ENCODE assay signal across 7 cellular contexts in genomic region chr17:57025876-57026275, GRCh38.
"Had no signal": no experiment of that assay in that cellular context is flagged by ENCODE, and none has a peak within 500 bp of the region (broad histone marks: within the 10 kb centered on the region; RNA-seq: fewer than 3 reads in every experiment).

No MANE protein-coding gene starts in this region.

- H3K27ac Mint-ChIP-seq: GM23338, H9, HFFc6, IgD-negative memory B cell had no signal

- H3K36me3 Mint-ChIP-seq: IgD-negative memory B cell had no signal

- H3K4me3 Mint-ChIP-seq: GM23338, H9, HFFc6 had no signal

- DNase-seq: H9, HCEC 1CT, HFFc6, KBM-7 had no signal

- H3K27ac ChIP-seq: HL-60 had no signal

- H3K4me1 Mint-ChIP-seq: GM23338, IgD-negative memory B cell had no signal

- H3K4me3 ChIP-seq: GM23338 had no signal
